8 cellular contexts compared by ENCODE assay signal in genomic region chr12:120194534-120195395, GRCh38. TPM values are rescaled to one million over a fixed set of nuclear protein-coding genes. Genes with fewer than 3 reads are reported as not detected.
DNase-seq lines count a peak whose midpoint lies in the region; ATAC-seq and TF ChIP-seq lines count a peak whose summit lies in the region.

Gene GCN1 (minus strand): TSS chr12:120194715. CDS start chr12:120194697, 18 bp downstream.

- H3K36me3 ChIP-seq in left ventricle myocardium inferior (peaks cover 61% of the 10 kb centered on the region), psoas muscle (ENCODE audit: insufficient read depth in 1 of 2, low read depth in 1 of 2) (peaks cover 5 to 50% of the 10 kb centered on the region in 2 donors)

- H3K4me1 ChIP-seq in left ventricle myocardium inferior (peaks cover 67% of the 10 kb centered on the region), psoas muscle (peaks cover 57% of the 10 kb centered on the region)

- H3K27ac ChIP-seq in left ventricle myocardium inferior (replicated peaks) = peak within 1 kb of the TSS; percentile 94
- peak within 1 kb of the TSS; percentile 91 for H3K27ac ChIP-seq in psoas muscle

- intact Hi-C loops in left ventricle myocardium inferior (cut with micrococcal nuclease) = no loop called here
- intact Hi-C loops in psoas muscle (cut with DNase I) = no loop called here

- H3K27me3 Mint-ChIP-seq in T-helper 1 cell treated with Interleukin-12 subunit alpha and Interleukin-12 subunit beta and Interleukin-4 antibody, amounts not matched to agents 30 μg/mL and 1 μg/mL, for 36 hours (ENCODE audit: low read depth) = no peaks in the 10 kb centered on the region

- H3K4me3 ChIP-seq in left ventricle myocardium inferior = peak within 1 kb of the TSS; percentile 96
- H3K4me3 ChIP-seq in psoas muscle = peak within 1 kb of the TSS; percentile 84

- 2 to 4% (median 3%) methylated on average over 41 to 62 of the region's 62 CpGs for WGBS in psoas muscle, 3 donors

- H3K36me3 Mint-ChIP-seq in T-helper 1 cell treated with Interleukin-12 subunit alpha and Interleukin-12 subunit beta and Interleukin-4 antibody, amounts not matched to agents 30 μg/mL and 1 μg/mL, for 36 hours (ENCODE audit: low read depth) = peaks cover 38% of the 10 kb centered on the region

- H3K4me1 Mint-ChIP-seq in T-helper 1 cell treated with Interleukin-12 subunit alpha and Interleukin-12 subunit beta and Interleukin-4 antibody, amounts not matched to agents 30 μg/mL and 1 μg/mL, for 36 hours (ENCODE audit: low read depth) = peaks cover 39% of the 10 kb centered on the region

- H3K4me3 Mint-ChIP-seq in T-helper 1 cell treated with Interleukin-12 subunit alpha and Interleukin-12 subunit beta and Interleukin-4 antibody, amounts not matched to agents 30 μg/mL and 1 μg/mL, for 36 hours = peak within 1 kb of the TSS; percentile 93

- DNase-seq in GM04504 (ENCODE audit: low read depth) (peak; percentile 62), HCEC 1CT (peak; percentile 75), NAMALWA (ENCODE audit: low spot score) (peak; percentile 84), amniotic epithelial cell (ENCODE audit: low read depth) (peak; percentile 80), left ventricle myocardium inferior (peak; percentile 86), psoas muscle (peak; percentile 88 to 94), ureter (ENCODE audit: low spot score) (peak; percentile 89)

- peak within 1 kb of the TSS; percentile 92 for H3K27ac Mint-ChIP-seq in T-helper 1 cell treated with Interleukin-12 subunit alpha and Interleukin-12 subunit beta and Interleukin-4 antibody, amounts not matched to agents 30 μg/mL and 1 μg/mL, for 36 hours

- peak; percentile 88 to 95 (median 92) for ATAC-seq in psoas muscle

- no peak for TF ChIP-seq CTCF in left ventricle myocardium inferior (IDR thresholded peaks at IDR 0.05; ENCODE audit: borderline replicate concordance)
- no peak for TF ChIP-seq CTCF in psoas muscle (IDR thresholded peaks at IDR 0.05)

- H3K9me3 ChIP-seq in left ventricle myocardium inferior (replicated peaks) (no peaks in the 10 kb centered on the region), psoas muscle (no peaks in the 10 kb centered on the region)

- H3K27me3 ChIP-seq in left ventricle myocardium inferior (ENCODE audit: low read depth) (no peaks in the 10 kb centered on the region), psoas muscle (ENCODE audit: insufficient read depth in 3 of 3, low read length in 2 of 3) (no peaks in the 10 kb centered on the region)

- no peaks in the 10 kb centered on the region for H3K9me3 Mint-ChIP-seq in T-helper 1 cell treated with Interleukin-12 subunit alpha and Interleukin-12 subunit beta and Interleukin-4 antibody, amounts not matched to agents 30 μg/mL and 1 μg/mL, for 36 hours

RNA-seq across cellular contexts. Expression of gene GCN1, which starts in this region (rescaled TPM):
- total RNA-seq in left ventricle myocardium inferior = 36.0 TPM
- 10 to 100 TPM; 63.1 to 80.9 (median 68.6) TPM for total RNA-seq in psoas muscle
- 10 to 100 TPM; 19.6 to 55.7 (median 43.2) TPM for polyA plus RNA-seq in psoas muscle
- 114 TPM for total RNA-seq in ureter

Comparison
In these comparisons a context has a peak if more than half of its experiments do, and no peak if none do; other contexts are left out.
1. Peak in every context shown above with its lines: DNase-seq, ATAC-seq, H3K4me3 ChIP-seq and H3K27ac ChIP-seq.